2 cellular contexts compared by ENCODE assay signal in genomic region chr1:44019398-44020044, GRCh38.
TF ChIP-seq lines count a peak whose summit lies in the region.

No MANE protein-coding gene starts in this region.

TF ChIP-seq in HEK293, 187 proteins besides CTCF, POLR2A, EP300 and RAD21:
- peak; percentile 42; the same call in 1 of the 2 replicates for TF ChIP-seq EGR2 (tag by site-specific recombination; IDR thresholded peaks at IDR 0.05; ENCODE audit: low read depth)
- TF ChIP-seq KLF7 (tag by site-specific recombination; IDR thresholded peaks at IDR 0.05; ENCODE audit: borderline replicate concordance) = no peak
- TF ChIP-seq ZFHX2 (tag by site-specific recombination; conservative IDR thresholded peaks at IDR 0.05) = peak; percentile 56; the same call in 1 of the 2 replicates

TF ChIP-seq in K562, 482 proteins besides CTCF, POLR2A, EP300 and RAD21:
- 0 out of 2 replicates have a peak, but pooled peaks have one; percentile 30 for TF ChIP-seq RBFOX2 (IDR thresholded peaks at IDR 0.05; ENCODE audit: low read depth, low read length)
- no peak for TF ChIP-seq ZNF354B (CRISPR knock-in tag; IDR thresholded peaks at IDR 0.05)
- no peak for TF ChIP-seq SMARCB1 (IDR thresholded peaks at IDR 0.05; ENCODE audit: insufficient read length, low read depth)
- TF ChIP-seq, protein P1, sequence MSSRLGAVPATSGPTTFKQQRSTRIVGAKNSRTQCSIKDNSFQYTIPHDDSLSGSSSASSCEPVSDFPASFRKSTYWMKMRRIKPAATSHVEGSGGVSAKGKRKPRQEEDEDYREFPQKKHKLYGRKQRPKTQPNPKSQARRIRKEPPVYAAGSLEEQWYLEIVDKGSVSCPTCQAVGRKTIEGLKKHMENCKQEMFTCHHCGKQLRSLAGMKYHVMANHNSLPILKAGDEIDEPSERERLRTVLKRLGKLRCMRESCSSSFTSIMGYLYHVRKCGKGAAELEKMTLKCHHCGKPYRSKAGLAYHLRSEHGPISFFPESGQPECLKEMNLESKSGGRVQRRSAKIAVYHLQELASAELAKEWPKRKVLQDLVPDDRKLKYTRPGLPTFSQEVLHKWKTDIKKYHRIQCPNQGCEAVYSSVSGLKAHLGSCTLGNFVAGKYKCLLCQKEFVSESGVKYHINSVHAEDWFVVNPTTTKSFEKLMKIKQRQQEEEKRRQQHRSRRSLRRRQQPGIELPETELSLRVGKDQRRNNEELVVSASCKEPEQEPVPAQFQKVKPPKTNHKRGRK (tag; IDR thresholded peaks at IDR 0.05) = no peak
- TF ChIP-seq ZNF408 (CRISPR knock-in tag; IDR thresholded peaks at IDR 0.05; ENCODE audit: low read depth) = no peak
- TF ChIP-seq POLR2G (IDR thresholded peaks at IDR 0.05; ENCODE audit: low read depth, low read length) = peak; percentile 56
- TF ChIP-seq SAFB (IDR thresholded peaks at IDR 0.05; ENCODE audit: borderline replicate concordance, low read depth, low read length) = no peak
